ENCODE assay signal across 29 cellular contexts in genomic region chr2:128401680-128402079, GRCh38.
"Had no signal": no experiment of that assay in that cellular context is flagged by ENCODE, and none has a peak within 500 bp of the region (broad histone marks: within the 10 kb centered on the region; RNA-seq: fewer than 3 reads in every experiment).

No MANE protein-coding gene starts in this region.

- H3K9me3 ChIP-seq: adrenal gland, body of pancreas, left lung, lower lobe of right lung, neutrophil, right lobe of liver, uterus had no signal

- H3K4me1 Mint-ChIP-seq: activated naive CD8-positive, alpha-beta T cell treated with anti-CD3 and anti-CD28 coated beads for 36 hours; immature natural killer cell; stimulated activated memory B cell treated with anti-CD40 and anti-IgM and Interleukin-4, amounts not matched to agents 10 μg/mL and 1 μg/mL and 100 μg/mL, for 72 hours had no signal

- H3K4me3 ChIP-seq: adrenal gland, body of pancreas, heart left ventricle, left lung, lower lobe of right lung, right lobe of liver, uterus had no signal

- H3K27ac ChIP-seq: adrenal gland, body of pancreas, heart left ventricle, left lung, lower lobe of right lung, neutrophil, right lobe of liver, uterus, VCaP had no signal

- ATAC-seq: activated T-cell treated with anti-CD3 and anti-CD28 coated beads, Interleukin-2, amount 50 U/mL, for 72 hours; body of pancreas; esophagus mucosa; heart left ventricle; left lung; lower lobe of right lung; right lobe of liver; stimulated activated memory B cell treated with anti-CD40 and anti-IgM and Interleukin-4, amounts not matched to agents 10 μg/mL and 1 μg/mL and 100 μg/mL, for 72 hours had no signal

- H3K4me3 Mint-ChIP-seq: activated naive CD4-positive, alpha-beta T cell treated with anti-CD3 and anti-CD28 coated beads for 36 hours; activated naive CD8-positive, alpha-beta T cell treated with anti-CD3 and anti-CD28 coated beads for 36 hours; activated T-cell treated with anti-CD3 and anti-CD28 coated beads, Interleukin-2, amount 50 U/mL, for 72 hours; immature natural killer cell; natural killer cell treated with Interleukin-12 subunit alpha and Interleukin-12 subunit beta and Interleukin-15 and Interleukin-18, amount 100 ng/mL, for 72 hours; stimulated activated memory B cell treated with anti-CD40 and anti-IgM and Interleukin-4, amounts not matched to agents 10 μg/mL and 1 μg/mL and 100 μg/mL, for 72 hours had no signal

- H3K27me3 ChIP-seq: adrenal gland, body of pancreas, heart left ventricle, left lung, neutrophil, right lobe of liver, uterus had no signal

- H3K4me1 ChIP-seq: adrenal gland, heart left ventricle, left lung, lower lobe of right lung, right lobe of liver, uterus had no signal

- H3K36me3 ChIP-seq: adrenal gland, heart left ventricle, left lung, lower lobe of right lung, neutrophil, right lobe of liver, uterus had no signal

- H3K9me3 Mint-ChIP-seq: activated naive CD4-positive, alpha-beta T cell treated with anti-CD3 and anti-CD28 coated beads for 36 hours; activated naive CD8-positive, alpha-beta T cell treated with anti-CD3 and anti-CD28 coated beads for 36 hours; activated T-cell treated with anti-CD3 and anti-CD28 coated beads, Interleukin-2, amount 50 U/mL, for 72 hours; immature natural killer cell; natural killer cell treated with Interleukin-12 subunit alpha and Interleukin-12 subunit beta and Interleukin-15 and Interleukin-18, amount 100 ng/mL, for 72 hours had no signal

- H3K27ac Mint-ChIP-seq: activated naive CD4-positive, alpha-beta T cell treated with anti-CD3 and anti-CD28 coated beads for 36 hours; activated naive CD8-positive, alpha-beta T cell treated with anti-CD3 and anti-CD28 coated beads for 36 hours; activated T-cell treated with anti-CD3 and anti-CD28 coated beads, Interleukin-2, amount 50 U/mL, for 72 hours; immature natural killer cell; natural killer cell treated with Interleukin-12 subunit alpha and Interleukin-12 subunit beta and Interleukin-15 and Interleukin-18, amount 100 ng/mL, for 72 hours; progenitor cell of endocrine pancreas; stimulated activated memory B cell treated with anti-CD40 and anti-IgM and Interleukin-4, amounts not matched to agents 10 μg/mL and 1 μg/mL and 100 μg/mL, for 72 hours had no signal

- DNase-seq: activated CD4-positive, alpha-beta T cell treated with anti-CD3 and anti-CD28 coated beads for 4 hours; activated CD4-positive, alpha-beta T cell treated with anti-CD3 and anti-CD28 coated beads, Interleukin-2, amount 50 U/mL, for 4 hours; activated naive CD4-positive, alpha-beta T cell treated with anti-CD3 and anti-CD28 coated beads for 36 hours; activated naive CD8-positive, alpha-beta T cell treated with anti-CD3 and anti-CD28 coated beads for 36 hours; activated T-cell treated with anti-CD3 and anti-CD28 coated beads for 4 hours; activated T-cell treated with anti-CD3 and anti-CD28 coated beads, Interleukin-2, amount 50 U/mL, for 72 hours; adrenal gland; foreskin fibroblast; hypothalamus; immature natural killer cell; kidney glomerular epithelial cell; lower lobe of right lung; mesenchymal stem cell; right lobe of liver; small intestine; stimulated activated CD4-positive, alpha-beta T cell treated with anti-CD3 and anti-CD28 coated beads, Interleukin-1b, Interleukin-23, amount 100 ng/mL, for 48 hours; stimulated activated CD4-positive, alpha-beta T cell treated with anti-CD3 and anti-CD28 coated beads, Interleukin-4, amount 100 ng/mL, for 4 hours; stimulated activated CD8-positive, alpha-beta memory T cell treated with anti-CD3 and anti-CD28 coated beads, Interleukin-4, amount 100 ng/mL, for 48 hours; trophoblast cell had no signal

- H3K27me3 Mint-ChIP-seq: stimulated activated memory B cell treated with anti-CD40 and anti-IgM and Interleukin-4, amounts not matched to agents 10 μg/mL and 1 μg/mL and 100 μg/mL, for 72 hours had no signal
